ENCODE assay signal across 11 cellular contexts in genomic region chr14:61329478-61330051, GRCh38. TPM values are rescaled to one million over a fixed set of nuclear protein-coding genes. Genes with fewer than 3 reads are reported as not detected.
DNase-seq lines count a peak whose midpoint lies in the region; ATAC-seq, FAIRE-seq and TF ChIP-seq lines count a peak whose summit lies in the region.
"Had no signal": no experiment of that assay in that cellular context is flagged by ENCODE, and none has a peak within 500 bp of the region (broad histone marks: within the 10 kb centered on the region; RNA-seq: fewer than 3 reads in every experiment).

No MANE protein-coding gene starts in this region.

- ATAC-seq in CD4-positive, alpha-beta T cell (ENCODE audit: poor library complexity), result no peak
- ATAC-seq in GM21360 (IDR thresholded peaks at IDR 0.05; ENCODE audit: unreplicated experiment) (peak; percentile 62), lung (ENCODE audit: insufficient read depth, low FRiP score) (no peak), aorta (ENCODE audit: low FRiP score) (no peak), GM19467 (IDR thresholded peaks at IDR 0.05; ENCODE audit: unreplicated experiment) (no peak)

- H3K9me3 ChIP-seq in CD4-positive, alpha-beta T cell (ENCODE audit: control insufficient read depth, low read length), result no peaks in the 10 kb centered on the region
- H3K9me3 ChIP-seq in OCI-LY3 (ENCODE audit: insufficient read depth, low read length) (no peaks in the 10 kb centered on the region), lung (ENCODE audit: control insufficient read depth in 2 of 2, insufficient read depth in 1 of 2, low read length in 1 of 2) (no peaks in the 10 kb centered on the region), aorta (ENCODE audit: control insufficient read depth, low read length) (no peaks in the 10 kb centered on the region)
- H3K9me3 ChIP-seq: neutrophil had no signal

- peak overlapping the region; percentile 85 for H3K4me3 Mint-ChIP-seq in CD4-positive, alpha-beta T cell

- no peak for FAIRE-seq in urothelium cell line (lab: Jason Lieb, UNC)

- CTCF ChIA-PET in CD4-positive, alpha-beta T cell (lab: Charles Lee), result interaction anchor here (1.1 kb wide), 1 partner anchor 121 kb away, joined by 4 read pairs; no protein-coding TSS in a partner anchor

- H3K9ac ChIP-seq in OCI-LY3 (ENCODE audit: low read length), result no peak overlapping the region

- H3K4me3 ChIP-seq in OCI-LY3 (ENCODE audit: low read length), result 0 out of 2 replicates have a peak overlapping the region, but pooled peaks have one; percentile 32
- no peak overlapping the region for H3K4me3 ChIP-seq in lung
- H3K4me3 ChIP-seq in aorta (ENCODE audit: low read length in 2 of 2), result no peak overlapping the region

- no peak overlapping the region for H2AFZ ChIP-seq in OCI-LY3 (ENCODE audit: low read depth, low read length)

- H4K20me1 ChIP-seq in OCI-LY3 (ENCODE audit: insufficient read depth, low read length), result no peaks in the 10 kb centered on the region

- no peaks in the 10 kb centered on the region for H3K79me2 ChIP-seq in OCI-LY3 (ENCODE audit: low read length)

- no peaks in the 10 kb centered on the region for H3K27me3 Mint-ChIP-seq in CD4-positive, alpha-beta T cell

- no peaks in the 10 kb centered on the region for H3K27me3 ChIP-seq in CD4-positive, alpha-beta T cell (ENCODE audit: control insufficient read depth, insufficient read depth, low read length)
- H3K27me3 ChIP-seq in OCI-LY3 (ENCODE audit: low read depth, low read length) (peaks cover 9% of the 10 kb centered on the region), lung (ENCODE audit: control insufficient read depth, insufficient read depth) (no peaks in the 10 kb centered on the region), aorta (ENCODE audit: control insufficient read depth in 1 of 2, insufficient read depth in 2 of 2, low read length in 1 of 2) (no peaks in the 10 kb centered on the region)

- peak overlapping the region; percentile 69 for H3K27ac ChIP-seq in CD4-positive, alpha-beta T cell (ENCODE audit: low read depth, low read length)
- no peak overlapping the region for H3K27ac ChIP-seq in OCI-LY3 (ENCODE audit: low read length)
- peak overlapping the region; percentile 10 to 42 for H3K27ac ChIP-seq in lung (ENCODE audit: low read depth in 1 of 2, low read length in 1 of 2)
- H3K27ac ChIP-seq in aorta (ENCODE audit: low read depth in 1 of 2, low read length in 2 of 2), result no peak overlapping the region
- H3K27ac ChIP-seq: neutrophil, WERI-Rb-1 had no signal

- DNase-seq in CD4-positive, alpha-beta T cell, result no peak
- DNase-seq in lung (ENCODE audit: low spot score), result no peak
- DNase-seq in aorta, result no peak
- DNase-seq in urothelium cell line (ENCODE audit: low spot score), result no peak
- DNase-seq in GM19238 (ENCODE audit: insufficient read length, low spot score), result no peak
- DNase-seq: NCI-H524 treated with DMSO at 0.1 percent for 48 hours, WERI-Rb-1 had no signal

- H3K4me1 ChIP-seq in OCI-LY3 (ENCODE audit: low read length) (peaks cover 16% of the 10 kb centered on the region), lung (ENCODE audit: control insufficient read depth in 2 of 2, insufficient read depth in 2 of 2, low read length in 2 of 2) (peaks cover 3 to 10% of the 10 kb centered on the region in 2 donors), aorta (ENCODE audit: control insufficient read depth in 1 of 2, insufficient read depth in 2 of 2, low read length in 2 of 2) (no peaks in the 10 kb centered on the region)

- WGBS in lung, 2 donors, result 69 to 82% methylated on average over 8 of the region's 8 CpGs
- 91 to 95% methylated on average over 8 of the region's 8 CpGs for WGBS in aorta, 2 donors

- POLR2A ChIA-PET in CD4-positive, alpha-beta T cell (lab: Charles Lee), result interaction anchor here (0.9 to 10.4 kb wide), 7 partner anchors 9 to 106 kb away, joined by 3 to 185 read pairs (median 4); partner anchors contain the start of gene PRKCH

- H3K9me3 Mint-ChIP-seq in CD4-positive, alpha-beta T cell, result peaks cover 4% of the 10 kb centered on the region

- H3K36me3 Mint-ChIP-seq in CD4-positive, alpha-beta T cell (ENCODE audit: low read depth), result peaks cover 70% of the 10 kb centered on the region

- no peak for TF ChIP-seq CTCF in CD4-positive, alpha-beta T cell (IDR thresholded peaks at IDR 0.05)
- TF ChIP-seq CTCF in OCI-LY3 (IDR thresholded peaks at IDR 0.05; ENCODE audit: low read depth, low read length) (no peak), lung (IDR thresholded peaks at IDR 0.05; ENCODE audit: control extremely low read depth, extremely low read depth) (no peak)

- H3K27ac Mint-ChIP-seq in CD4-positive, alpha-beta T cell, result no peak overlapping the region

- H3K4me2 ChIP-seq in OCI-LY3 (ENCODE audit: low read length), result peak overlapping the region; percentile 66

- intact Hi-C loops in CD4-positive, alpha-beta T cell (cut with DNase I, micrococcal nuclease), result loop anchor here in 1 of 2 experiments (2.0 kb wide), 1 partner anchor 13 kb away; no protein-coding TSS in a partner anchor
- intact Hi-C loops in aorta (cut with DNase I), result no loop called here

- H3K36me3 ChIP-seq in OCI-LY3 (replicated peaks; ENCODE audit: low read depth, low read length), result no peaks in the 10 kb centered on the region
- H3K36me3 ChIP-seq in lung (ENCODE audit: control insufficient read depth in 2 of 2, insufficient read depth in 2 of 2, low read length in 2 of 2), result peaks cover 0 to 2% of the 10 kb centered on the region in 2 donors
- no peaks in the 10 kb centered on the region for H3K36me3 ChIP-seq in aorta (ENCODE audit: control insufficient read depth in 1 of 2, insufficient read depth in 2 of 2, low read length in 1 of 2)
- H3K36me3 ChIP-seq: neutrophil, WERI-Rb-1 had no signal

- H3K4me1 Mint-ChIP-seq in CD4-positive, alpha-beta T cell (ENCODE audit: low read depth), result peaks cover 90% of the 10 kb centered on the region

RNA-seq across cellular contexts. Expression of gene PRKCH, which starts 8.2 kb away (rescaled TPM):
- total RNA-seq in CD4-positive, alpha-beta T cell, result 100 to 1,000 TPM; 378 to 385 TPM
- total RNA-seq in lung, result 100 to 1,000 TPM in 1 of 2 donors, 10 to 100 TPM in 1; 67.9 to 126 TPM
- polyA plus RNA-seq in lung, result 10 to 100 TPM; 12.9 to 34.9 TPM
- total RNA-seq in aorta, result 10 to 100 TPM; 32.2 to 77.2 TPM
- polyA plus RNA-seq in aorta, result 10 to 100 TPM in 1 of 2 donors, 1 to 10 TPM in 1; 1.8 to 34.9 TPM

RNA-seq across cellular contexts. Expression of gene TMEM30B, which starts 48.4 kb away (rescaled TPM):
- 1 to 10 TPM; 8.9 to 9.1 TPM for total RNA-seq in CD4-positive, alpha-beta T cell
- total RNA-seq in lung (10 to 100 TPM; 22.8 to 24.3 TPM), aorta (10 to 100 TPM; 54.8 to 81.7 TPM)
- polyA plus RNA-seq in lung (10 to 100 TPM; 14.4 to 17.4 TPM), aorta (1 to 10 TPM; 7.5 to 9.9 TPM)

Comparison
In these comparisons a context has a peak if more than half of its experiments do, and no peak if none do; other contexts are left out.
1. H3K27ac ChIP-seq: peak in CD4-positive, alpha-beta T cell (single experiment) and lung (2 of 2); none in OCI-LY3 (single experiment) and aorta (0 of 2).